2 cellular contexts compared by ENCODE assay signal in the genomic region with DNA sequence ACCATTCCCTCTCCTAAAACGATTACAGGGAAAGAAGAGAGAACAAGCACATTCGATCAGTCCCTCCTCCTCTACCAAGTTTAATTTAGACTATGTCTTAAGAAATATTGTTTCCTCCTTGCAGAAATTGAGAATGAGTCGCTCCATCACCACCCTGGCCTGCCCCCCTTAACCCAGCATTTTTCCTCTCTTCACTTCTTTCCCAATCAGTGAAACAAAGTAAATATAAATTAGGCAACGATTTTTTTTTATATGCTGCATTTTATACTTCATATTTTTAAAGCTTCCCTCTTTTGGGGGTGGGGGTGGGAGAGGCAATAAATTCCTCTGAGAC.
TF ChIP-seq lines count a peak whose summit lies in the region.

No MANE protein-coding gene starts in this region.

TF ChIP-seq in SK-N-SH, 30 proteins besides CTCF, POLR2A, EP300 and RAD21 (continued from another document):
- TF ChIP-seq, protein P1, sequence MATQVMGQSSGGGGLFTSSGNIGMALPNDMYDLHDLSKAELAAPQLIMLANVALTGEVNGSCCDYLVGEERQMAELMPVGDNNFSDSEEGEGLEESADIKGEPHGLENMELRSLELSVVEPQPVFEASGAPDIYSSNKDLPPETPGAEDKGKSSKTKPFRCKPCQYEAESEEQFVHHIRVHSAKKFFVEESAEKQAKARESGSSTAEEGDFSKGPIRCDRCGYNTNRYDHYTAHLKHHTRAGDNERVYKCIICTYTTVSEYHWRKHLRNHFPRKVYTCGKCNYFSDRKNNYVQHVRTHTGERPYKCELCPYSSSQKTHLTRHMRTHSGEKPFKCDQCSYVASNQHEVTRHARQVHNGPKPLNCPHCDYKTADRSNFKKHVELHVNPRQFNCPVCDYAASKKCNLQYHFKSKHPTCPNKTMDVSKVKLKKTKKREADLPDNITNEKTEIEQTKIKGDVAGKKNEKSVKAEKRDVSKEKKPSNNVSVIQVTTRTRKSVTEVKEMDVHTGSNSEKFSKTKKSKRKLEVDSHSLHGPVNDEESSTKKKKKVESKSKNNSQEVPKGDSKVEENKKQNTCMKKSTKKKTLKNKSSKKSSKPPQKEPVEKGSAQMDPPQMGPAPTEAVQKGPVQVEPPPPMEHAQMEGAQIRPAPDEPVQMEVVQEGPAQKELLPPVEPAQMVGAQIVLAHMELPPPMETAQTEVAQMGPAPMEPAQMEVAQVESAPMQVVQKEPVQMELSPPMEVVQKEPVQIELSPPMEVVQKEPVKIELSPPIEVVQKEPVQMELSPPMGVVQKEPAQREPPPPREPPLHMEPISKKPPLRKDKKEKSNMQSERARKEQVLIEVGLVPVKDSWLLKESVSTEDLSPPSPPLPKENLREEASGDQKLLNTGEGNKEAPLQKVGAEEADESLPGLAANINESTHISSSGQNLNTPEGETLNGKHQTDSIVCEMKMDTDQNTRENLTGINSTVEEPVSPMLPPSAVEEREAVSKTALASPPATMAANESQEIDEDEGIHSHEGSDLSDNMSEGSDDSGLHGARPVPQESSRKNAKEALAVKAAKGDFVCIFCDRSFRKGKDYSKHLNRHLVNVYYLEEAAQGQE (IDR thresholded peaks at IDR 0.05; ENCODE audit: low read depth, low read length) = no peak
- TF ChIP-seq, protein P2, sequence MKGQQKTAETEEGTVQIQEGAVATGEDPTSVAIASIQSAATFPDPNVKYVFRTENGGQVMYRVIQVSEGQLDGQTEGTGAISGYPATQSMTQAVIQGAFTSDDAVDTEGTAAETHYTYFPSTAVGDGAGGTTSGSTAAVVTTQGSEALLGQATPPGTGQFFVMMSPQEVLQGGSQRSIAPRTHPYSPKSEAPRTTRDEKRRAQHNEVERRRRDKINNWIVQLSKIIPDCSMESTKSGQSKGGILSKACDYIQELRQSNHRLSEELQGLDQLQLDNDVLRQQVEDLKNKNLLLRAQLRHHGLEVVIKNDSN (IDR thresholded peaks at IDR 0.05; ENCODE audit: borderline replicate concordance, low read depth) = no peak

TF ChIP-seq in SK-N-SH treated with all-trans-retinoic acid at 6 μM for 48 hours, 23 proteins besides CTCF, POLR2A, EP300 and RAD21 (continued from another document):
- TF ChIP-seq, protein P3, sequence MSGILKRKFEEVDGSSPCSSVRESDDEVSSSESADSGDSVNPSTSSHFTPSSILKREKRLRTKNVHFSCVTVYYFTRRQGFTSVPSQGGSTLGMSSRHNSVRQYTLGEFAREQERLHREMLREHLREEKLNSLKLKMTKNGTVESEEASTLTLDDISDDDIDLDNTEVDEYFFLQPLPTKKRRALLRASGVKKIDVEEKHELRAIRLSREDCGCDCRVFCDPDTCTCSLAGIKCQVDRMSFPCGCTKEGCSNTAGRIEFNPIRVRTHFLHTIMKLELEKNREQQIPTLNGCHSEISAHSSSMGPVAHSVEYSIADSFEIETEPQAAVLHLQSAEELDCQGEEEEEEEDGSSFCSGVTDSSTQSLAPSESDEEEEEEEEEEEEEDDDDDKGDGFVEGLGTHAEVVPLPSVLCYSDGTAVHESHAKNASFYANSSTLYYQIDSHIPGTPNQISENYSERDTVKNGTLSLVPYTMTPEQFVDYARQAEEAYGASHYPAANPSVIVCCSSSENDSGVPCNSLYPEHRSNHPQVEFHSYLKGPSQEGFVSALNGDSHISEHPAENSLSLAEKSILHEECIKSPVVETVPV (CRISPR knock-in tag; IDR thresholded peaks at IDR 0.05) = no peak
- TF ChIP-seq ZNF565 (CRISPR knock-in tag; conservative IDR thresholded peaks at IDR 0.05; ENCODE audit: low read depth) = no peak
- no peak for TF ChIP-seq TOX (CRISPR knock-in tag; IDR thresholded peaks at IDR 0.05; ENCODE audit: borderline replicate concordance)
- TF ChIP-seq SNAI2 (CRISPR knock-in tag; IDR thresholded peaks at IDR 0.05) = no peak
- no peak for TF ChIP-seq GLIS3 (CRISPR knock-in tag; IDR thresholded peaks at IDR 0.05)
- no peak for TF ChIP-seq ZC3H10 (CRISPR knock-in tag; IDR thresholded peaks at IDR 0.05)
- no peak for TF ChIP-seq OSR1 (CRISPR knock-in tag; IDR thresholded peaks at IDR 0.05)
